In genomic region chr6:4134841-4135664, GRCh38 we compare ENCODE assay signal across 8 cellular contexts. TPM values are rescaled to one million over a fixed set of nuclear protein-coding genes. Genes with fewer than 3 reads are reported as not detected.
DNase-seq lines count a peak whose midpoint lies in the region; ATAC-seq and TF ChIP-seq lines count a peak whose summit lies in the region.

TSS of gene ECI2 (minus strand) at chr6:4135575. CDS start at chr6:4135560, 15 bp downstream.

- intact Hi-C loops in dorsolateral prefrontal cortex (cut with DNase I): loop anchor here (5.0 kb wide), 4 partner anchors 78 to 393 kb away; a partner anchor contains a TSS

- peak within 1 kb of the TSS; percentile 94 to 96 for H3K9ac ChIP-seq in liver (ENCODE audit: low read depth in 1 of 2, low read length in 2 of 2)

- H3K4me3 ChIP-seq in dorsolateral prefrontal cortex: peak within 1 kb of the TSS; percentile 63 to 99 (median 89)
- peak within 1 kb of the TSS; percentile 83 to 96 (median 94) for H3K4me3 ChIP-seq in liver (ENCODE audit: low read depth in 1 of 3, low read length in 3 of 3)

- no peaks in the 10 kb centered on the region for H3K9me3 ChIP-seq in liver (ENCODE audit: control insufficient read depth in 4 of 4, low read length in 3 of 4)

- under 1% methylated on average over 66 of the region's 66 CpGs for WGBS in liver

- TF ChIP-seq CTCF in dorsolateral prefrontal cortex (IDR thresholded peaks at IDR 0.05 in 54 of 56, conservative IDR thresholded peaks at IDR 0.05 in 2 of 56; ENCODE audit: low read depth in 1 of 56, partially characterized antibody in 56 of 56) (no peak), liver (IDR thresholded peaks at IDR 0.05; ENCODE audit: low read depth, low read length, missing input control) (no peak)

- peaks cover 1 to 9% (median 6%) of the 10 kb centered on the region in 4 donors for H3K36me3 ChIP-seq in liver (ENCODE audit: control insufficient read depth in 4 of 4, insufficient read depth in 3 of 4, low read depth in 1 of 4, low read length in 3 of 4)

- ATAC-seq in HG02840 (IDR thresholded peaks at IDR 0.05; ENCODE audit: low FRiP score, unreplicated experiment): peak; percentile 44

- no peaks in the 10 kb centered on the region for H3K27me3 ChIP-seq in dorsolateral prefrontal cortex
- H3K27me3 ChIP-seq in liver (ENCODE audit: control insufficient read depth in 4 of 4, insufficient read depth in 4 of 4, low read length in 3 of 4): no peaks in the 10 kb centered on the region

- TF ChIP-seq RAD21 in liver (IDR thresholded peaks at IDR 0.05): no peak

- H3K27ac ChIP-seq in dorsolateral prefrontal cortex (peak within 1 kb of the TSS; percentile 52 to 96 (median 91)), liver (ENCODE audit: low read depth in 1 of 2, low read length in 2 of 2) (peak within 1 kb of the TSS; percentile 91 to 93)

- DNase-seq in NCI-H2171 (lab: John Stamatoyannopoulos, UW) (peak; percentile 24), NCI-H2171 treated with DMSO at 0.1 percent for 48 hours (lab: John Stamatoyannopoulos, UW) (no peak), NCI-H146 treated with DMSO at 0.1 percent for 48 hours (lab: John Stamatoyannopoulos, UW; ENCODE audit: unreplicated experiment) (peak; percentile 82), dorsolateral prefrontal cortex (peak in 4 of 10 donors; percentile 41 to 66 (median 53))
- DNase-seq in activated CD4-positive, CD25-positive, alpha-beta regulatory T cell treated with anti-CD3 and anti-CD28 coated beads, Interleukin-2, amount 50 U/mL, for 16 hours (ENCODE audit: low read depth, low spot score): peak; percentile 8
- peak; percentile 32 to 38 for DNase-seq in stimulated activated CD4-positive, alpha-beta T cell treated with anti-CD3 and anti-CD28 coated beads, Interleukin-4, amount 100 ng/mL, for 4 hours

- peaks cover 13 to 44% (median 36%) of the 10 kb centered on the region in 4 donors for H3K4me1 ChIP-seq in liver (ENCODE audit: control insufficient read depth in 4 of 4, insufficient read depth in 4 of 4, low read length in 3 of 4)

TF ChIP-seq in liver, 16 proteins besides CTCF, POLR2A, EP300 and RAD21:
- TF ChIP-seq GABPA (IDR thresholded peaks at IDR 0.05 in 1 of 2, conservative IDR thresholded peaks at IDR 0.05 in 1 of 2) (no peak), TAF1 (conservative IDR thresholded peaks at IDR 0.05) (peak; percentile 48), REST (IDR thresholded peaks at IDR 0.05) (peak; percentile 51), YY1 (IDR thresholded peaks at IDR 0.05) (peak; percentile 86), ATF3 (IDR thresholded peaks at IDR 0.05) (no peak), SP1 (IDR thresholded peaks at IDR 0.05) (no peak), HNF4G (IDR thresholded peaks at IDR 0.05) (no peak), RXRA (IDR thresholded peaks at IDR 0.05) (peak in 1 of 2 donors; percentile 20)
- TF ChIP-seq, protein P1, sequence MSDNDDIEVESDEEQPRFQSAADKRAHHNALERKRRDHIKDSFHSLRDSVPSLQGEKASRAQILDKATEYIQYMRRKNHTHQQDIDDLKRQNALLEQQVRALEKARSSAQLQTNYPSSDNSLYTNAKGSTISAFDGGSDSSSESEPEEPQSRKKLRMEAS (IDR thresholded peaks at IDR 0.05): no peak
- TF ChIP-seq, protein P2, sequence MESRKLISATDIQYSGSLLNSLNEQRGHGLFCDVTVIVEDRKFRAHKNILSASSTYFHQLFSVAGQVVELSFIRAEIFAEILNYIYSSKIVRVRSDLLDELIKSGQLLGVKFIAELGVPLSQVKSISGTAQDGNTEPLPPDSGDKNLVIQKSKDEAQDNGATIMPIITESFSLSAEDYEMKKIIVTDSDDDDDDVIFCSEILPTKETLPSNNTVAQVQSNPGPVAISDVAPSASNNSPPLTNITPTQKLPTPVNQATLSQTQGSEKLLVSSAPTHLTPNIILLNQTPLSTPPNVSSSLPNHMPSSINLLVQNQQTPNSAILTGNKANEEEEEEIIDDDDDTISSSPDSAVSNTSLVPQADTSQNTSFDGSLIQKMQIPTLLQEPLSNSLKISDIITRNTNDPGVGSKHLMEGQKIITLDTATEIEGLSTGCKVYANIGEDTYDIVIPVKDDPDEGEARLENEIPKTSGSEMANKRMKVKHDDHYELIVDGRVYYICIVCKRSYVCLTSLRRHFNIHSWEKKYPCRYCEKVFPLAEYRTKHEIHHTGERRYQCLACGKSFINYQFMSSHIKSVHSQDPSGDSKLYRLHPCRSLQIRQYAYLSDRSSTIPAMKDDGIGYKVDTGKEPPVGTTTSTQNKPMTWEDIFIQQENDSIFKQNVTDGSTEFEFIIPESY (IDR thresholded peaks at IDR 0.05): no peak

RNA-seq across cellular contexts. Expression of gene ECI2, which starts in this region (rescaled TPM):
- total RNA-seq in dorsolateral prefrontal cortex (10 to 100 TPM; 26.4 to 62.9 (median 38.6) TPM), liver (100 to 1,000 TPM; 109 to 143 TPM)
- 100 to 1,000 TPM in 1 of 2 donors, 10 to 100 TPM in 1; 79.5 to 158 TPM for polyA plus RNA-seq in liver
